Comparison of ENCODE assay signal across 8 cellular contexts in genomic region chr2:70258532-70258875, GRCh38. TPM values are rescaled to one million over a fixed set of nuclear protein-coding genes. Genes with fewer than 3 reads are reported as not detected.
DNase-seq lines count a peak whose midpoint lies in the region; ATAC-seq and TF ChIP-seq lines count a peak whose summit lies in the region.

No MANE protein-coding gene starts in this region.

- H3K9me3 Mint-ChIP-seq in stimulated activated memory B cell treated with anti-CD40 and anti-IgM and Interleukin-4, amounts not matched to agents 10 μg/mL and 1 μg/mL and 100 μg/mL, for 72 hours: no peaks in the 10 kb centered on the region

- peak overlapping the region; percentile 94 for H3K4me3 Mint-ChIP-seq in stimulated activated memory B cell treated with anti-CD40 and anti-IgM and Interleukin-4, amounts not matched to agents 10 μg/mL and 1 μg/mL and 100 μg/mL, for 72 hours

- CTCF ChIA-PET in A673 (lab: Charles Lee): no interaction called here

- peaks cover 19% of the 10 kb centered on the region for H3K36me3 Mint-ChIP-seq in stimulated activated memory B cell treated with anti-CD40 and anti-IgM and Interleukin-4, amounts not matched to agents 10 μg/mL and 1 μg/mL and 100 μg/mL, for 72 hours

- no peaks in the 10 kb centered on the region for H3K27me3 Mint-ChIP-seq in stimulated activated memory B cell treated with anti-CD40 and anti-IgM and Interleukin-4, amounts not matched to agents 10 μg/mL and 1 μg/mL and 100 μg/mL, for 72 hours

- TF ChIP-seq POLR2A in NB4 (IDR thresholded peaks at IDR 0.05; ENCODE audit: extremely low read depth, insufficient read length): no peak

- no peaks in the 10 kb centered on the region for H3K27me3 ChIP-seq in A673 (replicated peaks; ENCODE audit: insufficient read depth, low read depth, low read length, poor library complexity)
- no peaks in the 10 kb centered on the region for H3K27me3 ChIP-seq in kidney epithelial cell (ENCODE audit: control insufficient read depth, insufficient read depth, low read length)

- peaks cover 36% of the 10 kb centered on the region for H3K4me1 Mint-ChIP-seq in stimulated activated memory B cell treated with anti-CD40 and anti-IgM and Interleukin-4, amounts not matched to agents 10 μg/mL and 1 μg/mL and 100 μg/mL, for 72 hours

- no peaks in the 10 kb centered on the region for H3K4me1 ChIP-seq in A673 (ENCODE audit: insufficient read depth, low read length, poor library complexity, severe bottlenecking)

- peaks cover 15% of the 10 kb centered on the region for H3K36me3 ChIP-seq in A673 (ENCODE audit: insufficient read depth, low read length, poor library complexity, severe bottlenecking)
- no peaks in the 10 kb centered on the region for H3K36me3 ChIP-seq in kidney epithelial cell (ENCODE audit: control insufficient read depth, insufficient read depth, low read length)

- BruUV-seq in A673 (replicated peaks; lab: Mats Ljungman, UMichigan): no TSS peak

- DNase-seq in A673 (ENCODE audit: low spot score): no peak
- peak; percentile 82 for DNase-seq in NB4 (ENCODE audit: low read depth)
- DNase-seq in cardiac fibroblast (ENCODE audit: low read depth in 2 of 2): peak; percentile 66 to 72
- DNase-seq in kidney epithelial cell (ENCODE audit: low read depth): no peak
- no peak for DNase-seq in NCI-H1092 treated with DMSO at 0.1 percent for 48 hours (lab: John Stamatoyannopoulos, UW)
- DNase-seq in A172 (ENCODE audit: low spot score): no peak

- peak overlapping the region; percentile 81 for H3K27ac Mint-ChIP-seq in stimulated activated memory B cell treated with anti-CD40 and anti-IgM and Interleukin-4, amounts not matched to agents 10 μg/mL and 1 μg/mL and 100 μg/mL, for 72 hours

- ATAC-seq in GM19395 (IDR thresholded peaks at IDR 0.05; ENCODE audit: unreplicated experiment): peak; percentile 5
- no peak for ATAC-seq in stimulated activated memory B cell treated with anti-CD40 and anti-IgM and Interleukin-4, amounts not matched to agents 10 μg/mL and 1 μg/mL and 100 μg/mL, for 72 hours

- H3K27ac ChIP-seq in A673 (ENCODE audit: low read depth, low read length, poor library complexity, severe bottlenecking): peak overlapping the region; percentile 82

- POLR2A ChIA-PET in A673 (lab: Charles Lee; ENCODE audit: low non-redundant PET): interaction anchor here (1.2 kb wide), 1 partner anchor 35 kb away, joined by 8 read pairs; the partner anchor contains the start of gene SNRPG

- intact Hi-C loops in A673 (cut with micrococcal nuclease; ENCODE audit: unreplicated experiment): no loop called here

- H3K9me3 ChIP-seq in A673 (ENCODE audit: low read depth, low read length, poor library complexity, severe bottlenecking): no peaks in the 10 kb centered on the region

- H3K4me3 ChIP-seq in A673 (ENCODE audit: low read depth, low read length, poor library complexity, severe bottlenecking) (peak overlapping the region; percentile 63), NB4 (ENCODE audit: low read depth, low read length) (peak overlapping the region; percentile 73), cardiac fibroblast (replicated peaks in 1 of 2; ENCODE audit: low read depth in 2 of 2, low read length in 2 of 2) (peak overlapping the region; percentile 66 to 75), kidney epithelial cell (ENCODE audit: low read depth, low read length) (peak overlapping the region; percentile 66)

- TF ChIP-seq CTCF in A673 (conservative IDR thresholded peaks at IDR 0.05; ENCODE audit: low read depth, low read length) (no peak), NB4 (IDR thresholded peaks at IDR 0.05; ENCODE audit: low read depth, low read length) (no peak), cardiac fibroblast (IDR thresholded peaks at IDR 0.05; ENCODE audit: low read depth, low read length) (no peak), kidney epithelial cell (IDR thresholded peaks at IDR 0.05; ENCODE audit: insufficient read depth, low read length, poor library complexity, severe bottlenecking) (no peak)

RNA-seq across cellular contexts. Expression of gene PCYOX1, which starts 0.6 kb away (rescaled TPM):
- 45.7 and 46.0 TPM in 2 replicates for total RNA-seq in A673 (2021)
- 26.6 and 26.7 TPM in 2 replicates for total RNA-seq in kidney epithelial cell
- 65.8 and 77.7 TPM in 2 replicates for total RNA-seq in A172 (2014; rRNA removed; shearing (Covaris generic))

RNA-seq across cellular contexts. Expression of gene TIA1, which starts 10.1 kb away (rescaled TPM):
- 185 and 197 TPM in 2 replicates for total RNA-seq in A673 (2021)
- total RNA-seq in kidney epithelial cell: 64.6 and 65.7 TPM in 2 replicates
- 72.2 and 91.5 TPM in 2 replicates for total RNA-seq in A172 (2014; rRNA removed; shearing (Covaris generic))

RNA-seq across cellular contexts. Expression of gene SNRPG, which starts 35.0 kb away (rescaled TPM):
- 355 and 386 TPM in 2 replicates for total RNA-seq in A673 (2021)
- total RNA-seq in kidney epithelial cell: 133 and 151 TPM in 2 replicates
- total RNA-seq in A172 (2014; rRNA removed; shearing (Covaris generic)): 422 and 518 TPM in 2 replicates

RNA-seq across cellular contexts. Expression of gene FAM136A, which starts 43.4 kb away (rescaled TPM):
- total RNA-seq in A673 (2021): 71.6 and 77.7 TPM in 2 replicates
- total RNA-seq in kidney epithelial cell: 67.1 and 70.5 TPM in 2 replicates
- total RNA-seq in A172 (2014; rRNA removed; shearing (Covaris generic)): 90.6 and 97.3 TPM in 2 replicates

Comparison
In these comparisons a context has a peak if more than half of its experiments do, and no peak if none do; other contexts are left out.
1. DNase-seq: peak in NB4 (single experiment) and cardiac fibroblast (2 of 2); none in A673 (single experiment), kidney epithelial cell (single experiment), NCI-H1092 treated with DMSO at 0.1 percent for 48 hours (single experiment) and A172 (single experiment).
2. Peak in every context shown above with its lines, with median percentiles within 50 percentile points of each other: H3K4me3 ChIP-seq.